26 cellular contexts compared by ENCODE assay signal in genomic region chr11:124719534-124719933, GRCh38. TPM values are rescaled to one million over a fixed set of nuclear protein-coding genes. Genes with fewer than 3 reads are reported as not detected.
"Had no signal": no experiment of that assay in that cellular context is flagged by ENCODE, and none has a peak within 500 bp of the region (broad histone marks: within the 10 kb centered on the region; RNA-seq: fewer than 3 reads in every experiment).

No MANE protein-coding gene starts in this region.

- H3K9me3 ChIP-seq: esophagus muscularis mucosa, gastroesophageal sphincter, lower lobe of right lung, prostate gland, right atrium auricular region, stomach, thyroid gland, vagina had no signal

- H3K4me3 ChIP-seq: esophagus muscularis mucosa, gastroesophageal sphincter, lower lobe of right lung, prostate gland, right atrium auricular region, stomach, thyroid gland, vagina had no signal

- ATAC-seq: foreskin keratinocyte; gastroesophageal sphincter; left ventricle myocardium superior; lower lobe of right lung; naive thymus-derived CD8-positive, alpha-beta T cell; sciatic nerve; stimulated activated effector memory CD8-positive, alpha-beta T cell treated with anti-CD3 and anti-CD28 coated beads, Interleukin-12 subunit alpha, Interleukin-12 subunit beta, amount 100 ng/mL, for 72 hours had no signal

- H3K9me3 Mint-ChIP-seq: endodermal cell; naive thymus-derived CD8-positive, alpha-beta T cell; stimulated activated effector memory CD8-positive, alpha-beta T cell treated with anti-CD3 and anti-CD28 coated beads, Interleukin-12 subunit alpha, Interleukin-12 subunit beta, amount 100 ng/mL, for 72 hours had no signal

- H3K27me3 ChIP-seq: thyroid gland, vagina had no signal

- DNase-seq: effector CD8-positive, alpha-beta T cell; endodermal cell; foreskin keratinocyte; left ventricle myocardium superior; lower lobe of right lung; naive thymus-derived CD8-positive, alpha-beta T cell; nucleus accumbens; stimulated activated CD4-positive, alpha-beta T cell treated with anti-CD3 and anti-CD28 coated beads, Interleukin-2, amount 100 ng/mL, for 24 hours; stimulated activated CD4-positive, alpha-beta T cell treated with anti-CD3 and anti-CD28 coated beads, Interleukin-4, amount 100 ng/mL, for 24 hours; stimulated activated naive CD4-positive, alpha-beta T cell treated with Interleukin-2 at 50 U/mL for 16 hours; stomach; thyroid gland; trophoblast cell had no signal

- H3K4me1 ChIP-seq: prostate gland had no signal

- H3K36me3 ChIP-seq: esophagus muscularis mucosa, gastroesophageal sphincter, lower lobe of right lung, prostate gland, right atrium auricular region, stomach, thyroid gland, vagina had no signal

- H3K27ac Mint-ChIP-seq: endodermal cell; stimulated activated effector memory CD8-positive, alpha-beta T cell treated with anti-CD3 and anti-CD28 coated beads, Interleukin-12 subunit alpha, Interleukin-12 subunit beta, amount 100 ng/mL, for 72 hours had no signal

- H3K27ac ChIP-seq: esophagus muscularis mucosa, foreskin keratinocyte, gastroesophageal sphincter, lower lobe of right lung, prostate gland, right atrium auricular region, stomach, thyroid gland, vagina had no signal

- FAIRE-seq: colon, keratinocyte had no signal

RNA-seq across cellular contexts. Expression of gene NRGN, which starts 20.2 kb away (rescaled TPM):
- total RNA-seq: myocyte, skeletal muscle tissue had no signal

RNA-seq across cellular contexts. Expression of gene VSIG2, which starts 32.5 kb away (rescaled TPM):
- total RNA-seq: fibroblast of lung, foreskin keratinocyte, myocyte, skeletal muscle tissue, subcutaneous adipose tissue had no signal
- polyA plus RNA-seq: fibroblast of lung, foreskin keratinocyte, keratinocyte had no signal

RNA-seq across cellular contexts. Expression of gene ESAM, which starts 42.6 kb away (rescaled TPM):
- total RNA-seq: foreskin keratinocyte had no signal
- polyA plus RNA-seq: foreskin keratinocyte had no signal
